23 cellular contexts compared by ENCODE assay signal in the genomic region with DNA sequence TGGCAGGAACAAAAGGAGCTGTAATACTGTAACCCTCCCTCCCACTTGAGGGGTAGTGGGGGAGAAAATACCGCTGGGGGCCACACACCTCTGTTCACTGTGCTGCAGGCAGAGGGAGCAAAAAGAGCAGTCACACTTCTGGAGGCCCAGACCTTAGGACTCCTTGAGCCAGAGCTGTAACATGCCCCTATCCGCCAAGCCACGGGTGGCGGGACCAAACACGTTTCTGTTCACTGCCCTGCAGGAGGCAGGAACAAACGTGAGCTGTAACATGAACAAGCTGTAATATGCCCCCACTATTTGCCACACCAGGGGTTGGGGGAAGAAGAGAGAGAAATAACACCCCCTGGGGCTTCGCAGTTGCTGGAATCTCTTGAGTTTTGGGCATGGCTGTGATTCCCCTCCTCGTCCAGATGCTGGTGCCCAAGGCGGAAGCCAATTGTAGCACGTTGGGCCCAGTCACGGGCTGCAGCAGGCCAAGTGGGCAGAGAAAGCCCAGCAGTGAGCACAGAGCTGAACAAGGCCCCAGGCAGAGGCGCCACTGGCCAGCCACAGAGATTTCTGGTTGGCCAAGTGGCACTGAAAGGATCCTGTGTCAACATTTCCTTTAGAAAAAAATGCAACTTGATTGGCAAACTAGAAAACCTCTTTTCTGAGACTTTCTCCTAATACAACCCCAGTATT.
"Had no signal": no experiment of that assay in that cellular context is flagged by ENCODE, and none has a peak within 500 bp of the region (broad histone marks: within the 10 kb centered on the region; RNA-seq: fewer than 3 reads in every experiment).

No MANE protein-coding gene starts in this region.

- H3K27ac ChIP-seq: ascending aorta, coronary artery, gastrocnemius medialis, left lung, pancreas, thoracic aorta had no signal

- DNase-seq: activated CD4-positive, alpha-beta memory T cell treated with anti-CD3 and anti-CD28 coated beads, Interleukin-2, amount 10 ng/mL, durations not matched to agents 7 days and 5 days; activated CD4-positive, alpha-beta T cell treated with anti-CD3 and anti-CD28 coated beads for 36 hours; activated CD8-positive, alpha-beta memory T cell treated with anti-CD3 and anti-CD28 coated beads, Interleukin-2, amount 10 ng/mL, durations not matched to agents 7 days and 5 days; activated naive CD4-positive, alpha-beta T cell treated with anti-CD3 and anti-CD28 coated beads for 36 hours; activated T-cell treated with anti-CD3 and anti-CD28 coated beads, Interleukin-2, amount 50 U/mL, for 1 hour; erythroblast; gastrocnemius medialis; head of caudate nucleus; mucosa of descending colon; naive thymus-derived CD4-positive, alpha-beta T cell; stimulated activated CD4-positive, alpha-beta T cell treated with anti-CD3 and anti-CD28 coated beads, Interleukin-4, amount 100 ng/mL, for 24 hours; stimulated activated naive B cell treated with anti-CD40 and anti-IgM and Interleukin-4, amounts not matched to agents 10 μg/mL and 1 μg/mL and 100 μg/mL, for 72 hours; SW 1271 had no signal

- H3K4me3 Mint-ChIP-seq: activated CD4-positive, alpha-beta memory T cell treated with anti-CD3 and anti-CD28 coated beads, Interleukin-2, amount 10 ng/mL, durations not matched to agents 7 days and 5 days; activated CD4-positive, alpha-beta T cell treated with anti-CD3 and anti-CD28 coated beads for 36 hours; activated CD8-positive, alpha-beta memory T cell treated with anti-CD3 and anti-CD28 coated beads, Interleukin-2, amount 10 ng/mL, durations not matched to agents 7 days and 5 days; activated naive CD4-positive, alpha-beta T cell treated with anti-CD3 and anti-CD28 coated beads for 36 hours; central memory CD8-positive, alpha-beta T cell; stimulated activated naive B cell treated with anti-CD40 and anti-IgM and Interleukin-4, amounts not matched to agents 10 μg/mL and 1 μg/mL and 100 μg/mL, for 72 hours; T-helper 2 cell treated with Interferon-gamma antibody and Interleukin-4, amounts not matched to agents 5 μg/mL and 100 μg/mL, for 36 hours had no signal

- H3K27ac Mint-ChIP-seq: activated CD4-positive, alpha-beta memory T cell treated with anti-CD3 and anti-CD28 coated beads, Interleukin-2, amount 10 ng/mL, durations not matched to agents 7 days and 5 days; activated CD4-positive, alpha-beta T cell treated with anti-CD3 and anti-CD28 coated beads for 36 hours; activated CD8-positive, alpha-beta memory T cell treated with anti-CD3 and anti-CD28 coated beads, Interleukin-2, amount 10 ng/mL, durations not matched to agents 7 days and 5 days; activated naive CD4-positive, alpha-beta T cell treated with anti-CD3 and anti-CD28 coated beads for 36 hours; activated T-helper 2 cell treated with anti-CD3 and anti-CD28 coated beads, Interferon-gamma antibody, Interleukin-2, Interleukin-4, amounts not matched to agents 10 μg/mL and 5 μg/mL and 100 μg/mL, durations not matched to agents 14 hours and 24 hours and 36 hours; stimulated activated naive B cell treated with anti-CD40 and anti-IgM and Interleukin-4, amounts not matched to agents 10 μg/mL and 1 μg/mL and 100 μg/mL, for 72 hours; T-helper 2 cell treated with Interferon-gamma antibody and Interleukin-4, amounts not matched to agents 5 μg/mL and 100 μg/mL, for 36 hours had no signal

- H3K36me3 ChIP-seq: ascending aorta, gastrocnemius medialis, left lung, pancreas, thoracic aorta had no signal

- H3K4me2 ChIP-seq: smooth muscle cell had no signal

- ATAC-seq: activated CD4-positive, alpha-beta T cell treated with anti-CD3 and anti-CD28 coated beads for 36 hours; activated CD8-positive, alpha-beta memory T cell treated with anti-CD3 and anti-CD28 coated beads, Interleukin-2, amount 10 ng/mL, durations not matched to agents 7 days and 5 days; gastrocnemius medialis; left lung; mucosa of descending colon; naive thymus-derived CD4-positive, alpha-beta T cell; pancreas; sciatic nerve; stimulated activated naive B cell treated with anti-CD40 and anti-IgM and Interleukin-4, amounts not matched to agents 10 μg/mL and 1 μg/mL and 100 μg/mL, for 72 hours had no signal

- H3K27me3 Mint-ChIP-seq: activated CD4-positive, alpha-beta memory T cell treated with anti-CD3 and anti-CD28 coated beads, Interleukin-2, amount 10 ng/mL, durations not matched to agents 7 days and 5 days; activated CD4-positive, alpha-beta T cell treated with anti-CD3 and anti-CD28 coated beads for 36 hours; activated CD8-positive, alpha-beta memory T cell treated with anti-CD3 and anti-CD28 coated beads, Interleukin-2, amount 10 ng/mL, durations not matched to agents 7 days and 5 days; central memory CD8-positive, alpha-beta T cell; naive thymus-derived CD4-positive, alpha-beta T cell; stimulated activated naive B cell treated with anti-CD40 and anti-IgM and Interleukin-4, amounts not matched to agents 10 μg/mL and 1 μg/mL and 100 μg/mL, for 72 hours had no signal

- H3K9me3 ChIP-seq: ascending aorta, gastrocnemius medialis, pancreas, thoracic aorta had no signal

- H3K4me1 ChIP-seq: ascending aorta, left lung, pancreas had no signal

- H3K4me1 Mint-ChIP-seq: activated CD8-positive, alpha-beta memory T cell treated with anti-CD3 and anti-CD28 coated beads, Interleukin-2, amount 10 ng/mL, durations not matched to agents 7 days and 5 days; stimulated activated naive B cell treated with anti-CD40 and anti-IgM and Interleukin-4, amounts not matched to agents 10 μg/mL and 1 μg/mL and 100 μg/mL, for 72 hours had no signal

- H3K36me3 Mint-ChIP-seq: stimulated activated naive B cell treated with anti-CD40 and anti-IgM and Interleukin-4, amounts not matched to agents 10 μg/mL and 1 μg/mL and 100 μg/mL, for 72 hours had no signal

- H3K9me3 Mint-ChIP-seq: activated naive CD4-positive, alpha-beta T cell treated with anti-CD3 and anti-CD28 coated beads for 36 hours; activated T-helper 2 cell treated with anti-CD3 and anti-CD28 coated beads, Interferon-gamma antibody, Interleukin-2, Interleukin-4, amounts not matched to agents 10 μg/mL and 5 μg/mL and 100 μg/mL, durations not matched to agents 14 hours and 24 hours and 36 hours; central memory CD8-positive, alpha-beta T cell; T-helper 2 cell treated with Interferon-gamma antibody and Interleukin-4, amounts not matched to agents 5 μg/mL and 100 μg/mL, for 36 hours had no signal

- H3K4me3 ChIP-seq: ascending aorta, coronary artery, gastrocnemius medialis, left lung, mucosa of descending colon, pancreas, smooth muscle cell, thoracic aorta had no signal

- H3K27me3 ChIP-seq: ascending aorta, gastrocnemius medialis, left lung, pancreas had no signal
